Comparison of ENCODE assay signal across 10 cellular contexts in the genomic region with DNA sequence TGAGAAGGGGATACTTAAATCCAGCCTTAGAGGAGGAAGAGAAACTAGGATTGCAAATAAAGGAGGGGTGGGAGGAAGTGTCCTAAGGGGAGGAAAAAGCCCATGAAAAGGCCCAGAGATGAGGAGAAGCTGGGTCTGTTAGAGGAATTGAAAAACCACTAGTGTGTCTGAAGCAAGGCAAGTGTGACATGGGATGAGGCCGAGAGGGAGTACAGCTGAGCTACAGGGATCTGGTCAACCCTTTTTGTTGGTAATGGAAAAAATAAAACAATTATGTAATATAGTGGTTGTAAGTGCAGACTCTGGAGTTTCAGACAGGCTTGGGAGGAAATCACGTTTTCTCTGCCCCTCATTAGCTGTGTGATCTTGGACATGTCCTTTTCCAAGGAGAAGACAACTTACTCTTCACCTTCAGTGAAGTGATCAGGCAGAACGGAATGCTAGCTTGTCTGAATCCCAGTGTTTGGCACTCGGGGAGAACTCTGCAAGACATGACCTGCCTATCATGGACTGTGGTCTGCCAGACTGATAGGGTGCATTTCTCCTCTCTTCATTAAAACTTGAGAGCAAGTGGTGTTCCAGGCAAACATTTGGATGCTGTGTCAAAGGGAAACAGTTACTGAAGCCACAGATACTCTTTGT. TPM values are rescaled to one million over a fixed set of nuclear protein-coding genes. Genes with fewer than 3 reads are reported as not detected.
A peak's percentile ranks its signal among the peaks of the same experiment; 100 is the strongest.
DNase-seq lines count a peak whose midpoint lies in the region; ATAC-seq and TF ChIP-seq lines count a peak whose summit lies in the region.
"Had no signal": no experiment of that assay in that cellular context is flagged by ENCODE, and none has a peak within 500 bp of the region (broad histone marks: within the 10 kb centered on the region; RNA-seq: fewer than 3 reads in every experiment).

No MANE protein-coding gene starts in this region.

- no peak for ATAC-seq in HG03354 (IDR thresholded peaks at IDR 0.05; ENCODE audit: poor library complexity, severe bottlenecking, unreplicated experiment)

- peak overlapping the region; percentile 58 for H3K27ac Mint-ChIP-seq in HFFc6
- no peak overlapping the region for H3K27ac Mint-ChIP-seq in CD4-positive, alpha-beta memory T cell
- H3K27ac Mint-ChIP-seq: CD8-positive, alpha-beta T cell; nephron progenitor cell had no signal

- H3K9ac ChIP-seq in adipocyte (ENCODE audit: low read length) (peak overlapping the region; percentile 28), smooth muscle cell (ENCODE audit: low read depth) (peak overlapping the region; percentile 18)

- 71% methylated on average over 4 of the region's 4 CpGs for WGBS in hepatocyte (ENCODE audit: low lambda C conversion rate, missing lambda C conversion rate)
- 44% methylated on average over 4 of the region's 4 CpGs for WGBS in smooth muscle cell (ENCODE audit: low lambda C conversion rate)

- CTCF ChIA-PET in CD4-positive, alpha-beta memory T cell (lab: Charles Lee; ENCODE audit: partially characterized antibody), result interaction anchor here (0.7 to 13.8 kb wide), 40 partner anchors 11 to 458 kb away, joined by 3 to 340 read pairs (median 5); a partner anchor contains a TSS

- H3F3A ChIP-seq in smooth muscle cell (ENCODE audit: low read depth), result peaks cover 23% of the 10 kb centered on the region

- peaks cover 14% of the 10 kb centered on the region for H3K4me1 ChIP-seq in adipocyte (ENCODE audit: control insufficient read depth, insufficient read depth, low read length)
- H3K4me1 ChIP-seq in hepatocyte (ENCODE audit: insufficient read depth), result peaks cover 13% of the 10 kb centered on the region
- no peaks in the 10 kb centered on the region for H3K4me1 ChIP-seq in smooth muscle cell (ENCODE audit: low read depth)
- H3K4me1 ChIP-seq in CD4-positive, alpha-beta memory T cell (ENCODE audit: insufficient read depth, low read length), result no peaks in the 10 kb centered on the region

- peak overlapping the region; percentile 40 for H3K4me3 ChIP-seq in adipocyte (ENCODE audit: low read length)
- no peak overlapping the region for H3K4me3 ChIP-seq in hepatocyte
- no peak overlapping the region for H3K4me3 ChIP-seq in smooth muscle cell
- no peak overlapping the region for H3K4me3 ChIP-seq in CD4-positive, alpha-beta memory T cell (ENCODE audit: low read length in 2 of 2)

- no peaks in the 10 kb centered on the region for H3K9me3 ChIP-seq in adipocyte (ENCODE audit: control insufficient read depth, low read length)
- H3K9me3 ChIP-seq in hepatocyte (ENCODE audit: low read depth), result no peaks in the 10 kb centered on the region
- H3K9me3 ChIP-seq in smooth muscle cell (replicated peaks; ENCODE audit: low read depth), result no peaks in the 10 kb centered on the region
- no peaks in the 10 kb centered on the region for H3K9me3 ChIP-seq in CD4-positive, alpha-beta memory T cell (ENCODE audit: control insufficient read depth in 1 of 2, low read length in 2 of 2)

- H3K4me3 Mint-ChIP-seq in HFFc6, result no peak overlapping the region
- no peak overlapping the region for H3K4me3 Mint-ChIP-seq in CD4-positive, alpha-beta memory T cell
- H3K4me3 Mint-ChIP-seq: CD8-positive, alpha-beta T cell; nephron progenitor cell had no signal

- POLR2A ChIA-PET in CD4-positive, alpha-beta memory T cell (lab: Charles Lee; ENCODE audit: partially characterized antibody), result interaction anchor here (0.7 to 2.6 kb wide), 8 partner anchors 8 to 165 kb away, joined by 3 to 18 read pairs (median 4); a partner anchor contains a TSS

- no peaks in the 10 kb centered on the region for H4K20me1 ChIP-seq in hepatocyte (ENCODE audit: insufficient read depth, poor library complexity, severe bottlenecking)
- no peaks in the 10 kb centered on the region for H4K20me1 ChIP-seq in smooth muscle cell (ENCODE audit: low read depth)

- H3K27ac ChIP-seq in hepatocyte (peak overlapping the region; percentile 76), smooth muscle cell (ENCODE audit: low read depth) (peak overlapping the region; percentile 80)
- H3K27ac ChIP-seq in CD4-positive, alpha-beta memory T cell (ENCODE audit: low read depth, low read length), result no peak overlapping the region

- TF ChIP-seq CTCF in HFFc6 (IDR thresholded peaks at IDR 0.05) (no peak), hepatocyte (IDR thresholded peaks at IDR 0.05; ENCODE audit: poor library complexity) (no peak), smooth muscle cell (IDR thresholded peaks at IDR 0.05; ENCODE audit: borderline replicate concordance, insufficient read depth, poor library complexity, severe bottlenecking) (no peak)

- no peaks in the 10 kb centered on the region for H3K9me3 Mint-ChIP-seq in HFFc6
- H3K9me3 Mint-ChIP-seq in CD4-positive, alpha-beta memory T cell, result no peaks in the 10 kb centered on the region
- H3K9me3 Mint-ChIP-seq: CD8-positive, alpha-beta T cell; nephron progenitor cell had no signal

- H3K27me3 Mint-ChIP-seq in HFFc6 (ENCODE audit: insufficient read depth), result peaks cover 31% of the 10 kb centered on the region
- no peaks in the 10 kb centered on the region for H3K27me3 Mint-ChIP-seq in CD4-positive, alpha-beta memory T cell

- DNase-seq in HFFc6 (no peak), adipocyte (ENCODE audit: low read depth) (no peak), hepatocyte (ENCODE audit: low spot score) (no peak), smooth muscle cell (lab: John Stamatoyannopoulos, UW; ENCODE audit: unreplicated experiment) (no peak), nucleus accumbens (lab: John Stamatoyannopoulos, UW) (no peak), NCI-H1092 treated with DMSO at 0.1 percent for 48 hours (lab: John Stamatoyannopoulos, UW) (no peak)
- no peak for DNase-seq in CD4-positive, alpha-beta memory T cell

- H3K9me2 ChIP-seq in hepatocyte (replicated peaks; ENCODE audit: insufficient read depth), result no peaks in the 10 kb centered on the region

- H3K36me3 Mint-ChIP-seq in HFFc6 (ENCODE audit: low read depth), result no peaks in the 10 kb centered on the region
- no peaks in the 10 kb centered on the region for H3K36me3 Mint-ChIP-seq in CD4-positive, alpha-beta memory T cell
- H3K36me3 Mint-ChIP-seq: CD8-positive, alpha-beta T cell had no signal

- intact Hi-C loops in CD4-positive, alpha-beta memory T cell (cut with micrococcal nuclease), result loop anchor here (1.0 kb wide), 3 partner anchors 67 to 407 kb away; no protein-coding TSS in a partner anchor

- H3K4me1 Mint-ChIP-seq in HFFc6 (ENCODE audit: low read depth), result peaks cover 36% of the 10 kb centered on the region
- peaks cover 0 to 3% (median under 1%) of the 10 kb centered on the region in 4 donors for H3K4me1 Mint-ChIP-seq in CD4-positive, alpha-beta memory T cell

- peak overlapping the region; percentile 20 for H3K4me2 ChIP-seq in hepatocyte
- H3K4me2 ChIP-seq in smooth muscle cell, result peak overlapping the region; percentile 63

- peak overlapping the region; percentile 21 for H2AFZ ChIP-seq in hepatocyte
- H2AFZ ChIP-seq in smooth muscle cell (ENCODE audit: low read depth), result no peak overlapping the region

- H3K27me3 ChIP-seq in adipocyte (replicated peaks; ENCODE audit: control insufficient read depth, insufficient read depth, low read length) (no peaks in the 10 kb centered on the region), hepatocyte (no peaks in the 10 kb centered on the region), smooth muscle cell (ENCODE audit: low read depth) (no peaks in the 10 kb centered on the region)
- no peaks in the 10 kb centered on the region for H3K27me3 ChIP-seq in CD4-positive, alpha-beta memory T cell (ENCODE audit: insufficient read depth, low read length)

- H3K36me3 ChIP-seq in adipocyte (ENCODE audit: control insufficient read depth, insufficient read depth, low read length, severe bottlenecking) (no peaks in the 10 kb centered on the region), hepatocyte (replicated peaks; ENCODE audit: insufficient read depth, low read depth) (no peaks in the 10 kb centered on the region), smooth muscle cell (ENCODE audit: low read depth) (no peaks in the 10 kb centered on the region)
- no peaks in the 10 kb centered on the region for H3K36me3 ChIP-seq in CD4-positive, alpha-beta memory T cell (ENCODE audit: insufficient read depth, low read length)

- H3K79me2 ChIP-seq in hepatocyte, result no peaks in the 10 kb centered on the region
- no peaks in the 10 kb centered on the region for H3K79me2 ChIP-seq in smooth muscle cell (ENCODE audit: low read depth)

RNA-seq across cellular contexts. Expression of a gene that starts 7.5 kb away (rescaled TPM):
- total RNA-seq in HFFc6 (2021; fragmentation: NEBNext Ultra II Directional; extraction: Animal tissue kit (Norgen Biotek cat#: 25700)), result 100 to 1,000 TPM; 390 to 518 (median 442) TPM
- 408 and 485 TPM in 2 replicates for total RNA-seq in hepatocyte
- polyA plus RNA-seq in hepatocyte, result 3,367 and 3,493 TPM in 2 replicates
- 339 and 477 TPM in 2 replicates for total RNA-seq in smooth muscle cell
- polyA plus RNA-seq in smooth muscle cell, result 1,351 and 2,073 TPM in 2 replicates
- total RNA-seq in CD4-positive, alpha-beta memory T cell, result 100 to 1,000 TPM; 218 to 231 TPM
- polyA plus RNA-seq in CD4-positive, alpha-beta memory T cell, result 1,000 to 10,000 TPM in 1 of 2 donors, 100 to 1,000 TPM in 1; 855 to 1,427 TPM

RNA-seq across cellular contexts. Expression of a gene that starts 35.7 kb away (rescaled TPM):
- 1,000 to 10,000 TPM; 1,164 to 1,256 (median 1,179) TPM for total RNA-seq in HFFc6 (2021; fragmentation: NEBNext Ultra II Directional; extraction: Animal tissue kit (Norgen Biotek cat#: 25700))
- total RNA-seq in hepatocyte (258 and 295 TPM in 2 replicates), smooth muscle cell (990 and 1,481 TPM in 2 replicates)
- polyA plus RNA-seq in hepatocyte (1,491 and 1,531 TPM in 2 replicates), smooth muscle cell (2,824 and 4,054 TPM in 2 replicates)
- 100 to 1,000 TPM; 239 to 247 TPM for total RNA-seq in CD4-positive, alpha-beta memory T cell
- polyA plus RNA-seq in CD4-positive, alpha-beta memory T cell, result 1,000 to 10,000 TPM in 1 of 2 donors, 100 to 1,000 TPM in 1; 610 to 1,204 TPM
